In genomic region chr14:75428230-75429104, GRCh38 we compare ENCODE assay signal across 8 cellular contexts. TPM values are rescaled to one million over a fixed set of nuclear protein-coding genes. Genes with fewer than 3 reads are reported as not detected.
DNase-seq lines count a peak whose midpoint lies in the region; ATAC-seq, FAIRE-seq and TF ChIP-seq lines count a peak whose summit lies in the region.

No MANE protein-coding gene starts in this region.

- peaks cover 6% of the 10 kb centered on the region for H3K4me1 ChIP-seq in CD8-positive, alpha-beta memory T cell (ENCODE audit: insufficient read depth, low read length)
- peaks cover 27% of the 10 kb centered on the region for H3K4me1 ChIP-seq in GM12878 (ENCODE audit: control insufficient read depth, insufficient read depth, low read length)
- peaks cover 7% of the 10 kb centered on the region for H3K4me1 ChIP-seq in iPS-20b (ENCODE audit: insufficient read depth, low read length)
- peaks cover 54 to 69% (median 58%) of the 10 kb centered on the region in 3 donors for H3K4me1 ChIP-seq in skeletal muscle tissue (ENCODE audit: control insufficient read depth in 3 of 3, insufficient read depth in 3 of 3, low read length in 3 of 3)

- POLR2A ChIA-PET in CD8-positive, alpha-beta memory T cell (lab: Charles Lee): no interaction called here
- POLR2A ChIA-PET in GM12878 (lab: Charles Lee): interaction anchor here (0.6 to 1.1 kb wide), 5 partner anchors 9 to 477 kb away, joined by 3 to 5 read pairs (median 3); no protein-coding TSS in a partner anchor

- in situ Hi-C loops in GM12878 (cut with MboI): no loop called here

- no peaks in the 10 kb centered on the region for H3K36me3 ChIP-seq in CD8-positive, alpha-beta memory T cell (ENCODE audit: insufficient read depth, low read length)
- peaks cover 1 to 3% of the 10 kb centered on the region in 2 experiments; a peak in 3 of 4 replicates for H3K36me3 ChIP-seq in GM12878 (ENCODE audit: control insufficient read depth in 2 of 2, insufficient read depth in 2 of 2, low read length in 1 of 2)
- H3K36me3 ChIP-seq in iPS-20b (ENCODE audit: insufficient read depth, low read depth, low read length): 0 out of 2 replicates have a peak, but pooled peaks cover 5% of the 10 kb centered on the region
- H3K36me3 ChIP-seq in skeletal muscle tissue (ENCODE audit: control insufficient read depth in 3 of 3, insufficient read depth in 3 of 3, low read length in 3 of 3): peaks cover 10 to 12% (median 11%) of the 10 kb centered on the region in 3 donors

- peaks cover 16% of the 10 kb centered on the region for H3K27me3 ChIP-seq in CD8-positive, alpha-beta memory T cell (ENCODE audit: insufficient read depth, low read length, poor library complexity, severe bottlenecking)
- H3K27me3 ChIP-seq in GM12878 (replicated peaks in 1 of 2; ENCODE audit: control insufficient read depth in 2 of 2, insufficient read depth in 2 of 2, low read length in 1 of 2): no peaks in the 10 kb centered on the region
- H3K27me3 ChIP-seq in iPS-20b (ENCODE audit: insufficient read depth, low read length): peaks cover 39% of the 10 kb centered on the region
- H3K27me3 ChIP-seq in skeletal muscle tissue (ENCODE audit: control insufficient read depth in 3 of 3, insufficient read depth in 3 of 3, low read length in 3 of 3): no peaks in the 10 kb centered on the region

- H3K4me3 Mint-ChIP-seq in CD8-positive, alpha-beta memory T cell: peak overlapping the region; percentile 73 to 89 (median 79)

- TF ChIP-seq EP300 in GM12878 (IDR thresholded peaks at IDR 0.05; ENCODE audit: borderline replicate concordance in 1 of 2, control insufficient read depth in 1 of 2, low read depth in 2 of 2, low read length in 2 of 2): no peak

- peaks cover 0 to 15% (median 0%) of the 10 kb centered on the region in 3 donors for H3K4me1 Mint-ChIP-seq in CD8-positive, alpha-beta memory T cell

- ATAC-seq in GM21390 (IDR thresholded peaks at IDR 0.05; ENCODE audit: unreplicated experiment) (peak; percentile 4), GM12878 (peak; percentile 4; the same call in 1 of the 3 replicates)

- H3K9me3 Mint-ChIP-seq in CD8-positive, alpha-beta memory T cell: peaks cover 0 to 6% (median 0%) of the 10 kb centered on the region in 5 donors

- no TSS peak for BruUV-seq in GM12878 (replicated peaks; lab: Mats Ljungman, UMichigan)

- peak overlapping the region in 2 of 8 donors; percentile 55 to 60 for H3K27ac Mint-ChIP-seq in CD8-positive, alpha-beta memory T cell

- peaks cover 24 to 51% of the 10 kb centered on the region in 2 donors for H3K27me3 Mint-ChIP-seq in CD8-positive, alpha-beta memory T cell

- no peaks in the 10 kb centered on the region for H3K9me3 ChIP-seq in CD8-positive, alpha-beta memory T cell (ENCODE audit: low read length)
- H3K9me3 ChIP-seq in GM12878 (replicated peaks; ENCODE audit: control insufficient read depth, insufficient read depth, low read length): peaks cover 5% of the 10 kb centered on the region; the same call in 1 of the 3 replicates
- no peaks in the 10 kb centered on the region for H3K9me3 ChIP-seq in iPS-20b (ENCODE audit: insufficient read depth, low read depth, low read length)
- H3K9me3 ChIP-seq in skeletal muscle tissue (ENCODE audit: control insufficient read depth in 3 of 3, low read length in 3 of 3): no peaks in the 10 kb centered on the region

- RAD21 ChIA-PET in GM12878 (lab: Charles Lee; ENCODE audit: unreplicated experiment): interaction anchor here (0.6 to 3.7 kb wide), 8 partner anchors 9 to 226 kb away, joined by 3 to 23 read pairs (median 3); no protein-coding TSS in a partner anchor

- 4% methylated on average over 35 of the region's 64 CpGs for WGBS in GM12878 (ENCODE audit: insufficient coverage, insufficient replicate concordance, low lambda C conversion rate, missing lambda C conversion rate)

- no peak for TF ChIP-seq POLR2A in GM12878 (IDR thresholded peaks at IDR 0.05; ENCODE audit: low read depth, low read length)

- H2AFZ ChIP-seq in GM12878 (ENCODE audit: control insufficient read depth, low read depth, low read length): peak overlapping the region; percentile 42; the same call in 1 of the 2 replicates

- DNase-seq in CD8-positive, alpha-beta memory T cell: peak in 1 of 5 donors; percentile 3
- DNase-seq in NCI-H69 (lab: John Stamatoyannopoulos, UW) (peak; percentile 32), GM12878 (ENCODE audit: low read depth, low spot score) (no peak)
- DNase-seq in central memory CD4-positive, alpha-beta T cell: no peak
- DNase-seq in effector CD8-positive, alpha-beta T cell (lab: John Stamatoyannopoulos, UW): no peak

- no peaks in the 10 kb centered on the region; the same call in 1 of the 2 replicates for H4K20me1 ChIP-seq in GM12878 (ENCODE audit: control insufficient read depth, insufficient read depth)

- SMC1A ChIA-PET in GM12878 (lab: Charles Lee; ENCODE audit: uncharacterized antibody, unreplicated experiment): interaction anchor here (0.8 to 3.2 kb wide), 3 partner anchors 11 to 133 kb away, joined by 3 to 22 read pairs (median 5); no protein-coding TSS in a partner anchor

- TF ChIP-seq CTCF in GM12878 (IDR thresholded peaks at IDR 0.05 in 2 of 3, conservative IDR thresholded peaks at IDR 0.05 in 1 of 3; ENCODE audit: control insufficient read depth in 2 of 3, extremely low read depth in 1 of 3, insufficient read depth in 1 of 3, low read depth in 3 of 3, low read length in 3 of 3): no peak

- H3K9ac ChIP-seq in GM12878 (ENCODE audit: control insufficient read depth, insufficient read depth, low read length) (peak overlapping the region; percentile 63), iPS-20b (ENCODE audit: low read depth, low read length) (peak overlapping the region; percentile 52), skeletal muscle tissue (ENCODE audit: low read depth in 1 of 3, low read length in 3 of 3) (peak overlapping the region; percentile 61 to 74 (median 66))

- peaks cover 0 to 4% (median 0%) of the 10 kb centered on the region in 3 donors for H3K36me3 Mint-ChIP-seq in CD8-positive, alpha-beta memory T cell

- H3K4me2 ChIP-seq in GM12878 (ENCODE audit: control insufficient read depth, insufficient read depth): peak overlapping the region; percentile 83

- intact Hi-C loops in GM12878 (cut with micrococcal nuclease; ENCODE audit: unreplicated experiment): loop anchor here (5.0 kb wide), 2 partner anchors 59 to 96 kb away; no protein-coding TSS in a partner anchor

- no peak overlapping the region for H3K27ac ChIP-seq in CD8-positive, alpha-beta memory T cell (ENCODE audit: low read depth, low read length)
- peak overlapping the region; percentile 44 for H3K27ac ChIP-seq in GM12878 (ENCODE audit: control insufficient read depth, insufficient read depth)
- H3K27ac ChIP-seq in iPS-20b (ENCODE audit: low read length): no peak overlapping the region
- peak overlapping the region; percentile 67 for H3K27ac ChIP-seq in skeletal muscle tissue (ENCODE audit: low read depth, low read length)

- no peak for TF ChIP-seq RAD21 in GM12878 (IDR thresholded peaks at IDR 0.05; ENCODE audit: insufficient read depth, low read depth, low read length)

- FAIRE-seq in GM12878 (lab: Jason Lieb, UNC): no peak

- H3K79me2 ChIP-seq in GM12878 (ENCODE audit: control insufficient read depth, insufficient read depth, low read length): peaks cover 58% of the 10 kb centered on the region

- H3K4me3 ChIP-seq in CD8-positive, alpha-beta memory T cell (ENCODE audit: low read length): no peak overlapping the region
- H3K4me3 ChIP-seq in GM12878 (peak overlapping the region; percentile 82), iPS-20b (ENCODE audit: low read length) (peak overlapping the region; percentile 71), skeletal muscle tissue (ENCODE audit: low read length in 3 of 3) (peak overlapping the region; percentile 69 to 75 (median 70))

- CTCF ChIA-PET in CD8-positive, alpha-beta memory T cell (lab: Charles Lee): no interaction called here
- CTCF ChIA-PET in GM12878 (lab: Yijun Ruan, JAX): interaction anchor here (0.6 to 3.2 kb wide), 6 partner anchors 25 to 133 kb away, joined by 3 to 13 read pairs (median 7); no protein-coding TSS in a partner anchor

TF ChIP-seq in GM12878, 131 proteins besides CTCF, POLR2A, EP300 and RAD21:
- no peak for TF ChIP-seq NR2F1 (conservative IDR thresholded peaks at IDR 0.05)
- TF ChIP-seq NFXL1 (IDR thresholded peaks at IDR 0.05; ENCODE audit: borderline replicate concordance): peak; percentile 88
- peak in 1 of 2 experiments; percentile 88; a peak in 2 of 3 replicates for TF ChIP-seq EGR1 (IDR thresholded peaks at IDR 0.05; ENCODE audit: borderline replicate concordance in 1 of 2, low read depth in 2 of 2, low read length in 2 of 2)

RNA-seq across cellular contexts. Expression of gene JDP2, which starts 0.6 kb away (rescaled TPM):
- total RNA-seq in CD8-positive, alpha-beta memory T cell: under 1 TPM; 0.24 to 0.53 TPM
- polyA plus RNA-seq in CD8-positive, alpha-beta memory T cell: not detected
- total RNA-seq in GM12878 (2013; cell fraction: nucleolus; rRNA removed): 15.0 and 17.9 TPM in 2 replicates
- total RNA-seq in GM12878 (2014; rRNA removed) (19.4 and 21.3 TPM in 2 replicates), GM12878 (2014; rRNA removed; fragmentation: Illumina TruSeq; extraction: Trizol) (11.7 and 12.1 TPM in 2 replicates), GM12878 (2021) (16.0 and 16.4 TPM in 2 replicates), skeletal muscle tissue (24.5 TPM)
- polyA plus RNA-seq in GM12878 (2011; ENCODE audit: low read depth): 2.8 TPM
- polyA plus RNA-seq in GM12878 (2011; rRNA removed) (5.1 and 6.7 TPM in 2 replicates), GM12878 (2014; fragmentation: Illumina TruSeq; extraction: Trizol) (3.3 and 11.5 TPM in 2 replicates), GM12878 (2014; fragmentation: Nextera tagmentation; extraction: Ambion mirVana) (1 to 10 TPM in 1 of 2 experiments, under 1 TPM in 1; 0.71 to 1.2 TPM), GM12878 (2014; rRNA removed) (20.7 and 21.2 TPM in 2 replicates), GM12878 (2016; fragmentation: Nextera tagmentation; extraction: Ambion mirVana) (10 to 100 TPM in 1 of 2 experiments, 1 to 10 TPM in 1; 8.9 to 10.8 TPM)
- polyA plus RNA-seq in GM12878 (2011; cell fraction: cytosol; rRNA removed): 6.4 and 9.1 TPM in 2 replicates
- polyA plus RNA-seq in GM12878 (2011; cell fraction: nucleus; rRNA removed): 7.3 and 8.7 TPM in 2 replicates
- polyA plus RNA-seq in GM12878 (2012): 10.9 and 12.4 TPM in 2 replicates
- 1.7 and 3.9 TPM in 2 replicates for polyA minus RNA-seq in GM12878 (2011; rRNA and poly(A)+ RNA removed)
- polyA minus RNA-seq in GM12878 (2011; cell fraction: cytosol; rRNA and poly(A)+ RNA removed): 2.6 and 3.1 TPM in 2 replicates
- polyA minus RNA-seq in GM12878 (2011; cell fraction: nucleus; rRNA and poly(A)+ RNA removed): 2.8 and 6.3 TPM in 2 replicates

Comparison
In these comparisons a context has a peak if more than half of its experiments do, and no peak if none do; other contexts are left out.
1. H3K27ac ChIP-seq: peak in GM12878 (single experiment) and skeletal muscle tissue (single experiment); none in CD8-positive, alpha-beta memory T cell (single experiment) and iPS-20b (single experiment).
2. RNA of gene JDP2, which starts 0.6 kb away (total RNA-seq): 24.5 TPM in skeletal muscle tissue (single experiment) and 11.7 to 21.3 TPM in GM12878; 0.24 to 0.53 TPM in CD8-positive, alpha-beta memory T cell; every median in the first group is over 4 times any median in the second.
3. Peak in every context shown above with its lines, with median percentiles within 50 percentile points of each other: H3K9ac ChIP-seq.